14 cellular contexts compared by ENCODE assay signal in the genomic region with DNA sequence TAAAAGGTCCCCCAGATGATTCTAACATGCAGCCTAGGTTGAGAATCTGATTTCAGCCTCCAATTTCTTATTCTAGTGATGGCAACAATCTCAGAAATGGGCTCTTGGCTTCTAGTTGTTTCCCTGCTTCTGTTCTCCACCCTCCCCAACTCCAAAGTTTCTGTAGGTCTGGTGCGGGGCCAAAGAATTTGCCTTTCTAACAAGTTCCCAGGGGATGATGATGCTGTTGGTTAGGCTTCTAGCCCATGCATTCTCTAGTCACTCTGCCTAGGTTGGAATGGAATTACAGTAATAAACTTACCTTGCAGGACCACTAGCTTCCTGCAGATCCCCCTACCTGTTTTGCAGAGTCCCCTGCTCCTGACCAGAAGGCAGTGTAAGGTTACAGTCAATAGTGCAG.
DNase-seq lines count a peak whose midpoint lies in the region; TF ChIP-seq lines count a peak whose summit lies in the region.
"Had no signal": no experiment of that assay in that cellular context is flagged by ENCODE, and none has a peak within 500 bp of the region (broad histone marks: within the 10 kb centered on the region; RNA-seq: fewer than 3 reads in every experiment).

No MANE protein-coding gene starts in this region.

- H3K4me3 ChIP-seq in AG10803 (ENCODE audit: low read length) (no peak overlapping the region), fibroblast of mammary gland (ENCODE audit: control insufficient read depth, low read depth, low read length) (no peak overlapping the region)

- no peak for TF ChIP-seq POLR2A in erythroblast (IDR thresholded peaks at IDR 0.05; ENCODE audit: low read length)

- TF ChIP-seq CTCF in AG10803 (conservative IDR thresholded peaks at IDR 0.05; ENCODE audit: low read length) = no peak
- no peak for TF ChIP-seq CTCF in fibroblast of mammary gland (conservative IDR thresholded peaks at IDR 0.05; ENCODE audit: control insufficient read depth, insufficient read depth, low read depth, low read length)

- peak; percentile 77 for DNase-seq in AG10803 (ENCODE audit: low read depth)
- DNase-seq in LHCN-M2 (ENCODE audit: low read depth) = peak; percentile 25
- peak; percentile 63 for DNase-seq in fibroblast of mammary gland (ENCODE audit: low read depth)
- peak; percentile 13 for DNase-seq in stromal cell of bone marrow (ENCODE audit: low read depth)
- no peak for DNase-seq in erythroblast (lab: John Stamatoyannopoulos, UW)
- DNase-seq in NCI-H1048 (lab: John Stamatoyannopoulos, UW) = no peak
- DNase-seq in UCSD-AML1 (lab: John Stamatoyannopoulos, UW; ENCODE audit: unreplicated experiment) = no peak
- DNase-seq: 8988T; BE2C; CD4-positive, alpha-beta memory T cell; DMS79; EL; HCEC 1CT; HFFc6 had no signal

Comparison
In these comparisons a context has a peak if more than half of its experiments do, and no peak if none do; other contexts are left out.
1. DNase-seq: peak in AG10803 (single experiment), LHCN-M2 (single experiment), fibroblast of mammary gland (single experiment) and stromal cell of bone marrow (single experiment); none in erythroblast (0 of 2), NCI-H1048 (single experiment) and UCSD-AML1 (single experiment).